In genomic region chrX:121161501-121161933, GRCh38 we compare ENCODE assay signal across 11 cellular contexts.
A peak's percentile ranks its signal among the peaks of the same experiment; 100 is the strongest.
DNase-seq lines count a peak whose midpoint lies in the region; ATAC-seq and TF ChIP-seq lines count a peak whose summit lies in the region.
"Had no signal": no experiment of that assay in that cellular context is flagged by ENCODE, and none has a peak within 500 bp of the region (broad histone marks: within the 10 kb centered on the region; RNA-seq: fewer than 3 reads in every experiment).

No MANE protein-coding gene starts in this region.

- no peaks in the 10 kb centered on the region for H3K27me3 ChIP-seq in effector memory CD4-positive, alpha-beta T cell (replicated peaks; ENCODE audit: control insufficient read depth, insufficient read depth, low read length, poor library complexity, severe bottlenecking)
- H3K27me3 ChIP-seq: right lobe of liver had no signal

- no peaks in the 10 kb centered on the region for H3K9me3 Mint-ChIP-seq in activated T-cell treated with anti-CD3 and anti-CD28 coated beads, Interleukin-2, amount 50 U/mL, for 4 hours

- ATAC-seq in HG02884 (IDR thresholded peaks at IDR 0.05; ENCODE audit: unreplicated experiment) (peak; percentile 62), omental fat pad (ENCODE audit: low FRiP score) (no peak)
- peak; percentile 56 to 61 for ATAC-seq in activated T-cell treated with anti-CD3 and anti-CD28 coated beads, Interleukin-2, amount 50 U/mL, for 4 hours

- peak; percentile 2 for DNase-seq in stimulated activated CD4-positive, alpha-beta T cell treated with anti-CD3 and anti-CD28 coated beads, Interleukin-12 subunit alpha, Interleukin-12 subunit beta, amount 100 ng/mL, for 4 hours
- no peak for DNase-seq in stimulated activated CD4-positive, alpha-beta T cell treated with anti-CD3 and anti-CD28 coated beads, Interleukin-2, amount 100 ng/mL, for 48 hours
- DNase-seq in activated T-cell treated with anti-CD3 and anti-CD28 coated beads, Interleukin-2, amount 50 U/mL, for 4 hours: no peak
- DNase-seq in effector memory CD4-positive, alpha-beta T cell: no peak
- DNase-seq in SHP77 treated with DMSO at 0.1 percent for 48 hours (lab: John Stamatoyannopoulos, UW) (no peak), foreskin melanocyte (no peak), omental fat pad (ENCODE audit: low spot score) (no peak)
- DNase-seq: effector CD4-positive, alpha-beta T cell; right lobe of liver had no signal

- no peak overlapping the region for H3K4me3 ChIP-seq in effector memory CD4-positive, alpha-beta T cell (ENCODE audit: insufficient read depth, low read depth, low read length, poor library complexity, severe bottlenecking)
- H3K4me3 ChIP-seq: right lobe of liver had no signal

- no peaks in the 10 kb centered on the region for H3K4me1 ChIP-seq in effector memory CD4-positive, alpha-beta T cell (ENCODE audit: control insufficient read depth, insufficient read depth, low read length, poor library complexity, severe bottlenecking)
- H3K4me1 ChIP-seq: right lobe of liver had no signal

- no peaks in the 10 kb centered on the region for H3K36me3 ChIP-seq in effector memory CD4-positive, alpha-beta T cell (ENCODE audit: control insufficient read depth, insufficient read depth, low read length)
- H3K36me3 ChIP-seq: right lobe of liver had no signal

- no peak for TF ChIP-seq CTCF in omental fat pad (IDR thresholded peaks at IDR 0.05)

- no peaks in the 10 kb centered on the region for H3K36me3 Mint-ChIP-seq in activated T-cell treated with anti-CD3 and anti-CD28 coated beads, Interleukin-2, amount 50 U/mL, for 4 hours (ENCODE audit: insufficient read depth)

- no peaks in the 10 kb centered on the region for H3K9me3 ChIP-seq in effector memory CD4-positive, alpha-beta T cell (ENCODE audit: control insufficient read depth, low read length)
- H3K9me3 ChIP-seq: right lobe of liver had no signal

- H3K27me3 Mint-ChIP-seq in activated T-cell treated with anti-CD3 and anti-CD28 coated beads, Interleukin-2, amount 50 U/mL, for 4 hours (ENCODE audit: low read depth): no peaks in the 10 kb centered on the region

- H3K4me1 Mint-ChIP-seq in activated T-cell treated with anti-CD3 and anti-CD28 coated beads, Interleukin-2, amount 50 U/mL, for 4 hours (ENCODE audit: low read depth): peaks cover 21% of the 10 kb centered on the region

- peak overlapping the region; percentile 42 for H3K4me3 Mint-ChIP-seq in activated T-cell treated with anti-CD3 and anti-CD28 coated beads, Interleukin-2, amount 50 U/mL, for 4 hours

- no peak overlapping the region for H3K27ac ChIP-seq in effector memory CD4-positive, alpha-beta T cell (ENCODE audit: insufficient read depth, low read length, poor library complexity, severe bottlenecking)
- H3K27ac ChIP-seq: right lobe of liver, RWPE1 had no signal
